In genomic region chr11:45930031-45930794, GRCh38 we compare ENCODE assay signal across 1 cellular context.
TF ChIP-seq lines count a peak whose summit lies in the region.

No MANE protein-coding gene starts in this region.

TF ChIP-seq in GM12878, 131 proteins besides CTCF, POLR2A, EP300 and RAD21 (continued from another document and continues in another):
- no peak for TF ChIP-seq ZBTB4 (CRISPR knock-in tag; IDR thresholded peaks at IDR 0.05)
- peak; percentile 41; the same call in 1 of the 2 replicates for TF ChIP-seq CBFB (IDR thresholded peaks at IDR 0.05; ENCODE audit: low read depth)
- TF ChIP-seq NR2C2 (IDR thresholded peaks at IDR 0.05; ENCODE audit: borderline replicate concordance, control insufficient read depth, insufficient read length, low read depth) = no peak
- peak; percentile 91 for TF ChIP-seq MAX (IDR thresholded peaks at IDR 0.05; ENCODE audit: low read depth, low read length)
- no peak for TF ChIP-seq ZNF24 (IDR thresholded peaks at IDR 0.05)
- TF ChIP-seq E2F8 (IDR thresholded peaks at IDR 0.05; ENCODE audit: low read depth, partially characterized antibody) = no peak
- peak; percentile 86 for TF ChIP-seq DPF2 (IDR thresholded peaks at IDR 0.05)
- TF ChIP-seq NFXL1 (IDR thresholded peaks at IDR 0.05; ENCODE audit: borderline replicate concordance) = no peak
- peak; percentile 88; the same call in 1 of the 2 replicates for TF ChIP-seq NBN (IDR thresholded peaks at IDR 0.05)
- TF ChIP-seq ATF7 (IDR thresholded peaks at IDR 0.05; ENCODE audit: low read depth) = peak; percentile 73
- no peak for TF ChIP-seq SREBF2 (IDR thresholded peaks at IDR 0.05; ENCODE audit: low read length)
- no peak for TF ChIP-seq E2F4 (IDR thresholded peaks at IDR 0.05; ENCODE audit: low read depth, low read length)
- no peak; the same call in 1 of the 2 replicates for TF ChIP-seq ZSCAN29 (IDR thresholded peaks at IDR 0.05)
- TF ChIP-seq PBX3 (IDR thresholded peaks at IDR 0.05; ENCODE audit: insufficient replicate concordance, low read depth, low read length) = peak; percentile 78
- peak; percentile 91 for TF ChIP-seq SIN3A (IDR thresholded peaks at IDR 0.05; ENCODE audit: low read depth, low read length)
- no peak; the same call in 1 of the 2 replicates for TF ChIP-seq MTA3 (IDR thresholded peaks at IDR 0.05; ENCODE audit: borderline replicate concordance, low read length)
- peak; percentile 92 for TF ChIP-seq SMAD1 (IDR thresholded peaks at IDR 0.05; ENCODE audit: low read depth, partially characterized antibody)
- TF ChIP-seq KDM1A (IDR thresholded peaks at IDR 0.05; ENCODE audit: borderline replicate concordance) = no peak
- no peak for TF ChIP-seq MYB (IDR thresholded peaks at IDR 0.05; ENCODE audit: borderline replicate concordance, low read depth, low read length)
- TF ChIP-seq YBX1 (IDR thresholded peaks at IDR 0.05) = 0 out of 2 replicates have a peak, but pooled peaks have one; percentile 74
- TF ChIP-seq ZNF592 (IDR thresholded peaks at IDR 0.05) = 0 out of 2 replicates have a peak, but pooled peaks have one; percentile 40
- TF ChIP-seq NR2F1 (conservative IDR thresholded peaks at IDR 0.05) = peak; percentile 91
- TF ChIP-seq CHD2 (IDR thresholded peaks at IDR 0.05; ENCODE audit: borderline replicate concordance, low read depth, low read length) = peak; percentile 72
- TF ChIP-seq E4F1 (IDR thresholded peaks at IDR 0.05; ENCODE audit: borderline replicate concordance, partially characterized antibody) = no peak
- TF ChIP-seq POLR2AphosphoS5 (IDR thresholded peaks at IDR 0.05; ENCODE audit: low read length) = peak; percentile 80; the same call in 1 of the 2 replicates
- no peak for TF ChIP-seq BCLAF1 (IDR thresholded peaks at IDR 0.05)
- no peak for TF ChIP-seq HDAC2 (IDR thresholded peaks at IDR 0.05)
- no peak for TF ChIP-seq HDAC6 (IDR thresholded peaks at IDR 0.05; ENCODE audit: unreplicated experiment)
- no peak for TF ChIP-seq BMI1 (IDR thresholded peaks at IDR 0.05; ENCODE audit: borderline replicate concordance)
- no peak for TF ChIP-seq SRF (IDR thresholded peaks at IDR 0.05; ENCODE audit: low read depth in 2 of 2, low read length in 2 of 2)
- TF ChIP-seq NKRF (conservative IDR thresholded peaks at IDR 0.05) = peak; percentile 68
- TF ChIP-seq EGR1 (IDR thresholded peaks at IDR 0.05; ENCODE audit: borderline replicate concordance in 1 of 2, low read depth in 2 of 2, low read length in 2 of 2) = no peak
- TF ChIP-seq RBBP5 (conservative IDR thresholded peaks at IDR 0.05) = no peak
- TF ChIP-seq SMAD5 (IDR thresholded peaks at IDR 0.05; ENCODE audit: low read depth) = no peak
- TF ChIP-seq EZH2 (IDR thresholded peaks at IDR 0.05; ENCODE audit: borderline replicate concordance, control insufficient read depth, low read depth, low read length) = no peak
- peak; percentile 87; the same call in 1 of the 2 replicates for TF ChIP-seq RCOR1 (conservative IDR thresholded peaks at IDR 0.05; ENCODE audit: low read depth, low read length)
